ENCODE assay signal across 15 cellular contexts in the genomic region with DNA sequence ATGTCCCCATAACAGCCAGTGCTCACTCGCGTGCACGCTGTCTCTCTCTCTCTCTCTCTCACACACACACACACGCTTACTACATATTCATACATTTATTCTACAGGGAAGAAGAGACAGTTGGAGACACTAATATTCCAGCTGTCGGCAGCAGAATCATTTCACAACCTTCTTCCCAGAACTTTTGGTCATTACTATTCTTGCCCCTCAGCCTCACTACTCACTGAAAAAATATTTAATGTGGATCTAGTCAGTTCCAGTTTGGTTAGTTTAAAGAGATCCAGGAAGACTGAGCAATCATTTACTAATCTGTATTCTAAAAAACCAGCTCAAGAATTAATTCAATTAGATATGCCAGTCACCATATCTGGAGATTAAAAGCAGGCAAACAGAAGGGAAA.
DNase-seq lines count a peak whose midpoint lies in the region; ATAC-seq and TF ChIP-seq lines count a peak whose summit lies in the region.
"Had no signal": no experiment of that assay in that cellular context is flagged by ENCODE, and none has a peak within 500 bp of the region (broad histone marks: within the 10 kb centered on the region; RNA-seq: fewer than 3 reads in every experiment).

No MANE protein-coding gene starts in this region.

- H3K79me1 ChIP-seq in IMR-90 (ENCODE audit: low read depth in 1 of 2, low read length in 2 of 2): peaks cover 34 to 52% of the 10 kb centered on the region in 2 experiments

- H3K27ac Mint-ChIP-seq in activated CD4-positive, alpha-beta memory T cell treated with anti-CD3 and anti-CD28 coated beads, Interleukin-2, amount 10 ng/mL, durations not matched to agents 7 days and 5 days: no peak overlapping the region

- TF ChIP-seq POLR2A in IMR-90 (IDR thresholded peaks at IDR 0.05; ENCODE audit: low read depth, low read length): no peak

- H3K23ac ChIP-seq in IMR-90 (ENCODE audit: low read depth, low read length): 0 out of 2 replicates have a peak overlapping the region, but pooled peaks have one; percentile 39

- H3K4me3 ChIP-seq in AG04449 (ENCODE audit: low read depth, low read length): no peak overlapping the region
- no peak overlapping the region for H3K4me3 ChIP-seq in IMR-90 (ENCODE audit: insufficient read depth, low read depth, low read length)
- no peak overlapping the region for H3K4me3 ChIP-seq in epithelial cell of esophagus (ENCODE audit: low read length)
- H3K4me3 ChIP-seq in PC-3 (ENCODE audit: low read length): no peak overlapping the region
- H3K4me3 ChIP-seq: prostate gland, transverse colon had no signal

- H3K9ac ChIP-seq in IMR-90 (ENCODE audit: low read depth, low read length): no peak overlapping the region
- H3K9ac ChIP-seq in PC-3 (ENCODE audit: low read length): no peak overlapping the region

- no peak overlapping the region for H2AFZ ChIP-seq in IMR-90 (replicated peaks; ENCODE audit: low read length, poor library complexity)
- H2AFZ ChIP-seq in PC-3 (ENCODE audit: low read length): no peak overlapping the region

- peaks cover 10% of the 10 kb centered on the region for H3K4me1 ChIP-seq in IMR-90 (ENCODE audit: control insufficient read depth, insufficient read depth, low read length)
- H3K4me1 ChIP-seq in PC-3 (ENCODE audit: insufficient read depth, low read length): no peaks in the 10 kb centered on the region
- H3K4me1 ChIP-seq: prostate gland had no signal

- no peaks in the 10 kb centered on the region for H3K36me3 Mint-ChIP-seq in activated CD4-positive, alpha-beta memory T cell treated with anti-CD3 and anti-CD28 coated beads, Interleukin-2, amount 10 ng/mL, durations not matched to agents 7 days and 5 days (ENCODE audit: low read depth)

- no peak overlapping the region for H2BK120ac ChIP-seq in IMR-90 (ENCODE audit: low read depth, low read length)

- H4K91ac ChIP-seq in IMR-90 (ENCODE audit: insufficient read depth, low read depth, low read length): no peak overlapping the region

- H3K4me3 Mint-ChIP-seq in activated CD4-positive, alpha-beta memory T cell treated with anti-CD3 and anti-CD28 coated beads, Interleukin-2, amount 10 ng/mL, durations not matched to agents 7 days and 5 days: no peak overlapping the region

- H4K20me1 ChIP-seq in IMR-90 (ENCODE audit: insufficient read depth, low read length): peaks cover 12% of the 10 kb centered on the region; the same call in 1 of the 2 replicates
- no peaks in the 10 kb centered on the region for H4K20me1 ChIP-seq in PC-3 (ENCODE audit: low read length)

- TF ChIP-seq CTCF in AG04449 (IDR thresholded peaks at IDR 0.05; ENCODE audit: insufficient read depth, low read length, missing control alignments) (no peak), IMR-90 (conservative IDR thresholded peaks at IDR 0.05; ENCODE audit: low read depth, low read length) (no peak), epithelial cell of esophagus (IDR thresholded peaks at IDR 0.05; ENCODE audit: insufficient read depth, low read depth, low read length, missing control alignments) (no peak), PC-3 (conservative IDR thresholded peaks at IDR 0.05; ENCODE audit: low read depth, low read length) (no peak)

- H3K9me3 ChIP-seq in IMR-90 (ENCODE audit: control insufficient read depth, insufficient read depth, low read length) (no peaks in the 10 kb centered on the region), PC-3 (ENCODE audit: low read length) (no peaks in the 10 kb centered on the region)
- H3K9me3 ChIP-seq: prostate gland, transverse colon had no signal

- POLR2A ChIA-PET in AG04449 (lab: Yijun Ruan, JAX): interaction anchor here (0.9 kb wide), 1 partner anchor 61 kb away, joined by 3 read pairs; no protein-coding TSS in a partner anchor
- POLR2A ChIA-PET in IMR-90 (lab: Charles Lee; ENCODE audit: unreplicated experiment): no interaction called here
- POLR2A ChIA-PET in activated CD4-positive, alpha-beta memory T cell treated with anti-CD3 and anti-CD28 coated beads, Interleukin-2, amount 10 ng/mL, durations not matched to agents 7 days and 5 days (lab: Charles Lee): no interaction called here
- POLR2A ChIA-PET in PC-3 (lab: Charles Lee; ENCODE audit: unreplicated experiment): no interaction called here

- ATAC-seq in IMR-90 (ENCODE audit: low read depth) (peak; percentile 82), PC-3 (no peak), GM21515 (IDR thresholded peaks at IDR 0.05; ENCODE audit: unreplicated experiment) (no peak)

- H2AK5ac ChIP-seq in IMR-90 (ENCODE audit: low read depth, low read length): no peak overlapping the region

- DNase-seq in AG04449 (ENCODE audit: low read depth, low spot score) (peak; percentile 56), IMR-90 (peak; percentile 74), epithelial cell of esophagus (ENCODE audit: low read depth) (peak; percentile 84), myocyte (ENCODE audit: low read depth) (peak; percentile 55), PC-3 (no peak)
- DNase-seq in activated CD4-positive, alpha-beta memory T cell treated with anti-CD3 and anti-CD28 coated beads, Interleukin-2, amount 10 ng/mL, durations not matched to agents 7 days and 5 days: no peak
- no peak for DNase-seq in activated CD4-positive, alpha-beta T cell treated with anti-CD3 and anti-CD28 coated beads for 1 hour
- DNase-seq: C1 segment of cervical spinal cord; central memory CD4-positive, alpha-beta T cell; MV-4-11; NCI-H446; SHP77; transverse colon had no signal

- CTCF ChIA-PET in AG04449 (lab: Yijun Ruan, JAX): no interaction called here
- CTCF ChIA-PET in IMR-90 (lab: Yijun Ruan, JAX): interaction anchor here (0.8 to 1.3 kb wide), 2 partner anchors 21 to 392 kb away, joined by 3 read pairs; no protein-coding TSS in a partner anchor
- CTCF ChIA-PET in activated CD4-positive, alpha-beta memory T cell treated with anti-CD3 and anti-CD28 coated beads, Interleukin-2, amount 10 ng/mL, durations not matched to agents 7 days and 5 days (lab: Charles Lee): no interaction called here
- CTCF ChIA-PET in PC-3 (lab: Charles Lee): no interaction called here

- dilution Hi-C loops in IMR-90 (cut with HindIII; ENCODE audit: low sequenced_read_pairs, unreplicated experiment): no loop called here

- no peak overlapping the region; the same call in 1 of the 2 replicates for H3K27ac ChIP-seq in IMR-90 (ENCODE audit: insufficient read depth, low read length)
- no peak overlapping the region for H3K27ac ChIP-seq in PC-3 (ENCODE audit: low read length)
- H3K27ac ChIP-seq: prostate gland had no signal

- no peaks in the 10 kb centered on the region for H3K79me2 ChIP-seq in PC-3 (ENCODE audit: low read length)

- H3K18ac ChIP-seq in IMR-90 (ENCODE audit: low read depth, low read length): no peak overlapping the region

- no peak overlapping the region for H2BK20ac ChIP-seq in IMR-90 (ENCODE audit: low read depth, low read length)

- intact Hi-C loops in IMR-90 (cut with micrococcal nuclease) (loop anchor here (5.0 kb wide), 1 partner anchor 394 kb away; a partner anchor contains a TSS), PC-3 (cut with micrococcal nuclease) (no loop called here)

- no CpG with 5 or more reads among the region's 5 CpGs for WGBS in IMR-90 (ENCODE audit: extremely low coverage in 2 of 2, insufficient read length in 1 of 2), 2 experiments

- H2AK9ac ChIP-seq in IMR-90 (replicated peaks; ENCODE audit: low read depth, low read length, poor library complexity): no peak overlapping the region

- in situ Hi-C loops in IMR-90 (cut with MboI; ENCODE audit: low sequenced_read_pairs): no loop called here

- H3K4me1 Mint-ChIP-seq in activated CD4-positive, alpha-beta memory T cell treated with anti-CD3 and anti-CD28 coated beads, Interleukin-2, amount 10 ng/mL, durations not matched to agents 7 days and 5 days: no peaks in the 10 kb centered on the region

- H4K5ac ChIP-seq in IMR-90 (ENCODE audit: low read depth, low read length): no peak overlapping the region

- H3K27me3 ChIP-seq in IMR-90 (ENCODE audit: control insufficient read depth, insufficient read depth, low read length): no peaks in the 10 kb centered on the region
- no peaks in the 10 kb centered on the region for H3K27me3 ChIP-seq in PC-3 (ENCODE audit: low read length)
- H3K27me3 ChIP-seq: transverse colon had no signal

- H3F3A ChIP-seq in PC-3 (ENCODE audit: low read length, unreplicated experiment): no peaks in the 10 kb centered on the region

- H3K36me3 ChIP-seq in IMR-90 (ENCODE audit: control insufficient read depth, insufficient read depth, low read length): no peaks in the 10 kb centered on the region
- H3K36me3 ChIP-seq in PC-3 (ENCODE audit: low read depth, low read length): no peaks in the 10 kb centered on the region
- H3K36me3 ChIP-seq: prostate gland, transverse colon had no signal

- TF ChIP-seq RAD21 in IMR-90 (IDR thresholded peaks at IDR 0.05; ENCODE audit: low read length): no peak

- H3K9me1 ChIP-seq in IMR-90 (ENCODE audit: insufficient read depth, low read length): peaks cover 9% of the 10 kb centered on the region; the same call in 1 of the 2 replicates

- no peak overlapping the region for H3K14ac ChIP-seq in IMR-90 (replicated peaks; ENCODE audit: low read depth, low read length)

- no peaks in the 10 kb centered on the region for H3K9me2 ChIP-seq in PC-3 (replicated peaks; ENCODE audit: low read length)

- H3K56ac ChIP-seq in IMR-90 (ENCODE audit: extremely low read depth, insufficient read depth, low read length): no peak overlapping the region

- H4K8ac ChIP-seq in IMR-90 (ENCODE audit: low read depth in 2 of 2, low read length in 2 of 2): no peak overlapping the region

- H3K4ac ChIP-seq in IMR-90 (ENCODE audit: low read depth, low read length): no peak overlapping the region

- H3K4me2 ChIP-seq in IMR-90 (ENCODE audit: low read depth, low read length): peak overlapping the region; percentile 84
- H3K4me2 ChIP-seq in PC-3 (ENCODE audit: low read length): no peak overlapping the region

- H2BK15ac ChIP-seq in IMR-90 (ENCODE audit: low read depth, low read length): no peak overlapping the region

- BruUV-seq in IMR-90 (replicated peaks; lab: Mats Ljungman, UMichigan): no TSS peak
- no TSS peak for BruUV-seq in PC-3 (replicated peaks; lab: Mats Ljungman, UMichigan)

- H3K27me3 Mint-ChIP-seq in activated CD4-positive, alpha-beta memory T cell treated with anti-CD3 and anti-CD28 coated beads, Interleukin-2, amount 10 ng/mL, durations not matched to agents 7 days and 5 days: no peaks in the 10 kb centered on the region

- peak overlapping the region; percentile 60 for H2BK5ac ChIP-seq in IMR-90 (ENCODE audit: low read depth, low read length, poor library complexity, severe bottlenecking)

- H3K9me3 Mint-ChIP-seq in activated CD4-positive, alpha-beta memory T cell treated with anti-CD3 and anti-CD28 coated beads, Interleukin-2, amount 10 ng/mL, durations not matched to agents 7 days and 5 days: no peaks in the 10 kb centered on the region

TF ChIP-seq in IMR-90, 13 proteins besides CTCF, POLR2A, EP300 and RAD21 (continues in another document):
- TF ChIP-seq CEBPB (IDR thresholded peaks at IDR 0.05; ENCODE audit: low read depth, low read length): peak; percentile 82
- no peak for TF ChIP-seq SMC3 (IDR thresholded peaks at IDR 0.05; ENCODE audit: low read depth, low read length)

Comparison
In these comparisons a context has a peak if more than half of its experiments do, and no peak if none do; other contexts are left out.
1. DNase-seq: peak in AG04449 (single experiment), IMR-90 (single experiment), epithelial cell of esophagus (single experiment) and myocyte (single experiment); none in activated CD4-positive, alpha-beta memory T cell treated with anti-CD3 and anti-CD28 coated beads, Interleukin-2, amount 10 ng/mL, durations not matched to agents 7 days and 5 days (single experiment), PC-3 (single experiment) and activated CD4-positive, alpha-beta T cell treated with anti-CD3 and anti-CD28 coated beads for 1 hour (single experiment).